In genomic region chr15:84034831-84035753, GRCh38 we compare ENCODE assay signal across 9 cellular contexts.
A peak's percentile ranks its signal among the peaks of the same experiment; 100 is the strongest.
DNase-seq lines count a peak whose midpoint lies in the region; ATAC-seq, FAIRE-seq and TF ChIP-seq lines count a peak whose summit lies in the region.
"Had no signal": no experiment of that assay in that cellular context is flagged by ENCODE, and none has a peak within 500 bp of the region (broad histone marks: within the 10 kb centered on the region; RNA-seq: fewer than 3 reads in every experiment).

No MANE protein-coding gene starts in this region.

- no peak overlapping the region for H3K4me3 ChIP-seq in neural progenitor cell

- H3K9me3 ChIP-seq in neural progenitor cell (ENCODE audit: low read depth): no peaks in the 10 kb centered on the region

- DNase-seq in NCI-H524 (lab: John Stamatoyannopoulos, UW): peak; percentile 37 to 72
- no peak for DNase-seq in NCI-H524 treated with DMSO at 0.1 percent for 48 hours (lab: John Stamatoyannopoulos, UW)
- peak; percentile 19 to 61 for DNase-seq in NCI-H526 (lab: John Stamatoyannopoulos, UW)
- DNase-seq in epidermal melanocyte (ENCODE audit: insufficient read length, low spot score): peak; percentile 59
- DNase-seq in neural progenitor cell (ENCODE audit: low spot score): peak; percentile 42
- no peak for DNase-seq in NCI-H1105 (lab: John Stamatoyannopoulos, UW)
- no peak for DNase-seq in GM19239 (ENCODE audit: insufficient read length, low spot score)

- no peak overlapping the region for H3K27ac Mint-ChIP-seq in neural progenitor cell

- no peaks in the 10 kb centered on the region for H4K20me1 ChIP-seq in neural progenitor cell (ENCODE audit: low read depth)

- no peak overlapping the region for H3K4me3 Mint-ChIP-seq in neural progenitor cell
- H3K4me3 Mint-ChIP-seq: CD4-positive, CD25-positive, alpha-beta regulatory T cell had no signal

- no peak overlapping the region for H3K9ac ChIP-seq in neural progenitor cell

- peaks cover 4% of the 10 kb centered on the region for H3K27me3 Mint-ChIP-seq in neural progenitor cell (ENCODE audit: insufficient read depth, low read depth)

- no peaks in the 10 kb centered on the region for H3K79me2 ChIP-seq in neural progenitor cell (ENCODE audit: low read depth)

- H3K36me3 ChIP-seq in neural progenitor cell: no peaks in the 10 kb centered on the region

- peaks cover 5% of the 10 kb centered on the region for H3K4me1 Mint-ChIP-seq in neural progenitor cell
- H3K4me1 Mint-ChIP-seq: CD4-positive, CD25-positive, alpha-beta regulatory T cell had no signal

- H2AFZ ChIP-seq in neural progenitor cell (replicated peaks): peak overlapping the region; percentile 36

- FAIRE-seq in GM19239 (lab: Jason Lieb, UNC): no peak

- H3K4me1 ChIP-seq in neural progenitor cell: peaks cover 20% of the 10 kb centered on the region

- H3K4me2 ChIP-seq in neural progenitor cell: no peak overlapping the region

- H3K27me3 ChIP-seq in neural progenitor cell: no peaks in the 10 kb centered on the region

- no peak overlapping the region for H3K27ac ChIP-seq in neural progenitor cell

- no peak for ATAC-seq in HG02759 (IDR thresholded peaks at IDR 0.05; ENCODE audit: unreplicated experiment)

- H3K9me3 Mint-ChIP-seq in neural progenitor cell: no peaks in the 10 kb centered on the region

- peaks cover 4% of the 10 kb centered on the region for H3F3A ChIP-seq in neural progenitor cell (ENCODE audit: low read depth)

- H3K36me3 Mint-ChIP-seq in neural progenitor cell: no peaks in the 10 kb centered on the region
- H3K36me3 Mint-ChIP-seq: CD4-positive, CD25-positive, alpha-beta regulatory T cell had no signal

- peak; percentile 63 for TF ChIP-seq CTCF in neural progenitor cell (IDR thresholded peaks at IDR 0.05)

Comparison
In these comparisons a context has a peak if more than half of its experiments do, and no peak if none do; other contexts are left out.
1. DNase-seq: peak in NCI-H524 (2 of 2), NCI-H526 (2 of 2), epidermal melanocyte (single experiment) and neural progenitor cell (single experiment); none in NCI-H524 treated with DMSO at 0.1 percent for 48 hours (single experiment), NCI-H1105 (single experiment) and GM19239 (single experiment).